Comparison of ENCODE assay signal across 9 cellular contexts in the genomic region with DNA sequence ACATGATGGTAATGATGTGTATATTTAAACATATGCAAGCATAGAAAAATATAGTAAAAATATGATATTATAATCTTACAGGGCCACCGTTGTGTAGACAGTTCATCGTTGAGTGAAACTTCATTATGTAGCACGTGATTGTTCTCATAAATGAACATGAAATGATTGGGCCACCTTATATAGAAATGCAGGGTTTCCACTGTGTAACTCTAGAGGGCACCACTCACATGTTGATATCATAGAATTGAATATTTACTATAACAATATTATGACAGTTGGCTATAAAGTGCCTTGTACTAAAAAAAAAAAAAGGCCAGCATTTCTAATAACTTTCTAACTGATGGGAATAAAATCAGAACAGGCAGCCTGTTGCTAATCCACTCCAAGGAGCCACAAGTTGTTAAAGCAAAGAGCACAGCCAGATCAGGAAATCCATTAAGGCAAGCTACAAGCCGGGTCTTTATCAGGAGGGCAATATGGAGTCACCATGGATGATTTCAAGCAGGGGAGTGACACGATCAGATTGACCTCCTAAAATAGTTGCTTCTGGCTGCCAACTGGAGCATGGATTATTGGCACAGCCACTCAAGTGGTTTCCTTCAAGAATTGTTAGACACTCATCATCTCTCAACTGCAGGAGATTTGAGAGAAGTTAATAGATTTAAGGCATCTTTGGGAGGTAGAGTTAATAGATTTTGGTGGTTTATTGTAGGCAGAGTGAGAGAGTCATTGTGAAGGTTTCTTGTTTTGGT. TPM values are rescaled to one million over a fixed set of nuclear protein-coding genes. Genes with fewer than 3 reads are reported as not detected.
A peak's percentile ranks its signal among the peaks of the same experiment; 100 is the strongest.
DNase-seq lines count a peak whose midpoint lies in the region; ATAC-seq and TF ChIP-seq lines count a peak whose summit lies in the region.
"Had no signal": no experiment of that assay in that cellular context is flagged by ENCODE, and none has a peak within 500 bp of the region (broad histone marks: within the 10 kb centered on the region; RNA-seq: fewer than 3 reads in every experiment).

No MANE protein-coding gene starts in this region.

- H3K9me1 ChIP-seq in IMR-90 (ENCODE audit: insufficient read depth, low read length): no peaks in the 10 kb centered on the region

- H2BK15ac ChIP-seq in IMR-90 (ENCODE audit: low read depth, low read length): no peak overlapping the region

- no peak overlapping the region for H2AK9ac ChIP-seq in IMR-90 (replicated peaks; ENCODE audit: low read depth, low read length, poor library complexity)

- H3K4me1 ChIP-seq in IMR-90 (ENCODE audit: control insufficient read depth, insufficient read depth, low read length): no peaks in the 10 kb centered on the region

- POLR2A ChIA-PET in IMR-90 (lab: Charles Lee; ENCODE audit: unreplicated experiment): no interaction called here

- TF ChIP-seq POLR2A in IMR-90 (IDR thresholded peaks at IDR 0.05; ENCODE audit: low read depth, low read length): no peak

- no peak overlapping the region for H3K9ac ChIP-seq in IMR-90 (ENCODE audit: low read depth, low read length)

- no peak overlapping the region for H3K4ac ChIP-seq in IMR-90 (ENCODE audit: low read depth, low read length)

- H4K91ac ChIP-seq in IMR-90 (ENCODE audit: insufficient read depth, low read depth, low read length): no peak overlapping the region

- no peak overlapping the region for H3K27ac ChIP-seq in IMR-90 (ENCODE audit: insufficient read depth, low read length)

- TF ChIP-seq RAD21 in IMR-90 (IDR thresholded peaks at IDR 0.05; ENCODE audit: low read length): no peak

- CTCF ChIA-PET in IMR-90 (lab: Yijun Ruan, JAX): interaction anchor here (0.7 kb wide), 2 partner anchors 14 to 20 kb away, joined by 3 to 5 read pairs; no protein-coding TSS in a partner anchor

- TF ChIP-seq CTCF in IMR-90 (conservative IDR thresholded peaks at IDR 0.05; ENCODE audit: low read depth, low read length): peak; percentile 29

- no peak overlapping the region for H3K4me3 ChIP-seq in IMR-90 (ENCODE audit: insufficient read depth, low read depth, low read length)

- H3K23ac ChIP-seq in IMR-90 (ENCODE audit: low read depth, low read length): no peak overlapping the region

- H2BK120ac ChIP-seq in IMR-90 (ENCODE audit: low read depth, low read length): no peak overlapping the region

- no TSS peak for BruUV-seq in IMR-90 (replicated peaks; lab: Mats Ljungman, UMichigan)

- H3K79me1 ChIP-seq in IMR-90 (ENCODE audit: low read depth in 1 of 2, low read length in 2 of 2): no peaks in the 10 kb centered on the region

- dilution Hi-C loops in IMR-90 (cut with HindIII; ENCODE audit: low sequenced_read_pairs, unreplicated experiment): no loop called here

- no peak overlapping the region for H4K5ac ChIP-seq in IMR-90 (ENCODE audit: low read depth, low read length)

- H2AFZ ChIP-seq in IMR-90 (replicated peaks; ENCODE audit: low read length, poor library complexity): no peak overlapping the region

- in situ Hi-C loops in IMR-90 (cut with MboI; ENCODE audit: low sequenced_read_pairs): no loop called here

- no peak overlapping the region for H3K14ac ChIP-seq in IMR-90 (replicated peaks; ENCODE audit: low read depth, low read length)

- H3K18ac ChIP-seq in IMR-90 (ENCODE audit: low read depth, low read length): no peak overlapping the region

- intact Hi-C loops in IMR-90 (cut with micrococcal nuclease): no loop called here

- no peak overlapping the region for H3K4me2 ChIP-seq in IMR-90 (ENCODE audit: low read depth, low read length)

- WGBS in IMR-90 (ENCODE audit: extremely low coverage in 2 of 2, insufficient read length in 1 of 2), 2 experiments: 60% methylated on average over 1 of the region's 5 CpGs; no CpG with 5 or more reads in 1 of the 2 experiments

- no peak overlapping the region for H2AK5ac ChIP-seq in IMR-90 (ENCODE audit: low read depth, low read length)

- H3K9me3 ChIP-seq in IMR-90 (ENCODE audit: control insufficient read depth, insufficient read depth, low read length): no peaks in the 10 kb centered on the region

- DNase-seq in DMS53 treated with DMSO at 0.1 percent for 48 hours (lab: John Stamatoyannopoulos, UW; ENCODE audit: unreplicated experiment) (peak; percentile 14), IMR-90 (no peak), amniotic epithelial cell (ENCODE audit: low read depth) (peak; percentile 3), lung microvascular endothelial cell (ENCODE audit: low read depth in 2 of 2) (peak; percentile 10 to 17), EL (no peak)
- DNase-seq: NCI-H226 had no signal

- H4K8ac ChIP-seq in IMR-90 (ENCODE audit: low read depth in 2 of 2, low read length in 2 of 2): no peak overlapping the region

- no peaks in the 10 kb centered on the region for H4K20me1 ChIP-seq in IMR-90 (ENCODE audit: insufficient read depth, low read length)

- no peak overlapping the region for H2BK20ac ChIP-seq in IMR-90 (ENCODE audit: low read depth, low read length)

- no peak overlapping the region for H2BK5ac ChIP-seq in IMR-90 (ENCODE audit: low read depth, low read length, poor library complexity, severe bottlenecking)

- no peak overlapping the region for H3K56ac ChIP-seq in IMR-90 (ENCODE audit: extremely low read depth, insufficient read depth, low read length)

- no peaks in the 10 kb centered on the region for H3K36me3 ChIP-seq in IMR-90 (ENCODE audit: control insufficient read depth, insufficient read depth, low read length)

- H3K27me3 ChIP-seq in IMR-90 (ENCODE audit: control insufficient read depth, insufficient read depth, low read length): peaks cover 8% of the 10 kb centered on the region

- ATAC-seq in IMR-90 (ENCODE audit: low read depth) (no peak), GM21423 (IDR thresholded peaks at IDR 0.05; ENCODE audit: unreplicated experiment) (no peak), HG03175 (IDR thresholded peaks at IDR 0.05; ENCODE audit: unreplicated experiment) (no peak), GM21526 (IDR thresholded peaks at IDR 0.05; ENCODE audit: low FRiP score, unreplicated experiment) (no peak)

TF ChIP-seq in IMR-90, 13 proteins besides CTCF, POLR2A, EP300 and RAD21:
- TF ChIP-seq CHD1 (IDR thresholded peaks at IDR 0.05; ENCODE audit: low read depth, low read length): no peak
- no peak for TF ChIP-seq FOS (IDR thresholded peaks at IDR 0.05; ENCODE audit: low read depth, low read length)
- TF ChIP-seq MAZ (IDR thresholded peaks at IDR 0.05; ENCODE audit: borderline replicate concordance, low read depth, low read length): no peak
- no peak for TF ChIP-seq USF2 (IDR thresholded peaks at IDR 0.05; ENCODE audit: low read depth, low read length)
- TF ChIP-seq MAFK (IDR thresholded peaks at IDR 0.05; ENCODE audit: low read depth, low read length): no peak
- no peak for TF ChIP-seq NFE2L2 (IDR thresholded peaks at IDR 0.05; ENCODE audit: low read depth, low read length)

RNA-seq across cellular contexts. Expression of gene IL1F10, which starts 16.7 kb away (rescaled TPM):
- total RNA-seq in IMR-90 (2012; rRNA removed) (not detected in 2 replicates), lung microvascular endothelial cell (not detected in 2 replicates)
- polyA plus RNA-seq in IMR-90 (2012; rRNA removed): not detected in 2 replicates
- polyA plus RNA-seq in IMR-90 (2012; cell fraction: cytosol; rRNA removed): not detected in 2 replicates
- polyA plus RNA-seq in IMR-90 (2012; cell fraction: nucleus; rRNA removed; ENCODE audit: low replicate concordance): not detected in 2 replicates

RNA-seq across cellular contexts. Expression of gene IL36RN, which starts 25.4 kb away (rescaled TPM):
- total RNA-seq in IMR-90 (2012; rRNA removed) (not detected in 2 replicates), lung microvascular endothelial cell (not detected in 2 replicates)
- polyA plus RNA-seq in IMR-90 (2012; rRNA removed): not detected in 2 replicates
- not detected in 2 replicates for polyA plus RNA-seq in IMR-90 (2012; cell fraction: cytosol; rRNA removed)
- not detected in 2 replicates for polyA plus RNA-seq in IMR-90 (2012; cell fraction: nucleus; rRNA removed; ENCODE audit: low replicate concordance)

RNA-seq across cellular contexts. Expression of gene IL36B, which starts 31.8 kb away (rescaled TPM):
- not detected in 2 replicates for total RNA-seq in IMR-90 (2012; rRNA removed)
- not detected in 2 replicates for polyA plus RNA-seq in IMR-90 (2012; rRNA removed)
- not detected in 2 replicates for polyA plus RNA-seq in IMR-90 (2012; cell fraction: cytosol; rRNA removed)
- polyA plus RNA-seq in IMR-90 (2012; cell fraction: nucleus; rRNA removed; ENCODE audit: low replicate concordance): not detected in 2 replicates
- total RNA-seq in lung microvascular endothelial cell: not detected in 2 replicates

RNA-seq across cellular contexts. Expression of gene IL1RN, which starts 43.0 kb away (rescaled TPM):
- total RNA-seq in IMR-90 (2012; rRNA removed) (not detected in 2 replicates), lung microvascular endothelial cell (not detected in 2 replicates)
- not detected in 2 replicates for polyA plus RNA-seq in IMR-90 (2012; rRNA removed)
- not detected in 2 replicates for polyA plus RNA-seq in IMR-90 (2012; cell fraction: cytosol; rRNA removed)
- not detected in 2 replicates for polyA plus RNA-seq in IMR-90 (2012; cell fraction: nucleus; rRNA removed; ENCODE audit: low replicate concordance)

Comparison
In these comparisons a context has a peak if more than half of its experiments do, and no peak if none do; other contexts are left out.
1. DNase-seq: peak in DMS53 treated with DMSO at 0.1 percent for 48 hours (single experiment), amniotic epithelial cell (single experiment) and lung microvascular endothelial cell (2 of 2); none in IMR-90 (single experiment) and EL (single experiment).